8 cellular contexts compared by ENCODE assay signal in genomic region chr15:63834500-63835210, GRCh38. TPM values are rescaled to one million over a fixed set of nuclear protein-coding genes. Genes with fewer than 3 reads are reported as not detected.
A peak's percentile ranks its signal among the peaks of the same experiment; 100 is the strongest.
DNase-seq lines count a peak whose midpoint lies in the region; ATAC-seq and TF ChIP-seq lines count a peak whose summit lies in the region.

No MANE protein-coding gene starts in this region.

- H3K36me3 ChIP-seq in ascending aorta (no peaks in the 10 kb centered on the region), liver (ENCODE audit: control insufficient read depth in 4 of 4, insufficient read depth in 3 of 4, low read depth in 1 of 4, low read length in 3 of 4) (no peaks in the 10 kb centered on the region)

- H3K9ac ChIP-seq in liver (ENCODE audit: low read depth in 1 of 2, low read length in 2 of 2), result peak overlapping the region; percentile 68 to 83

- intact Hi-C loops in ascending aorta (cut with DNase I), result loop anchor here (5.0 to 10.0 kb wide), 2 partner anchors 110 to 213 kb away; partner anchors contain the start of gene DAPK2

- TF ChIP-seq CTCF in ascending aorta (IDR thresholded peaks at IDR 0.05), result no peak
- TF ChIP-seq CTCF in liver (IDR thresholded peaks at IDR 0.05; ENCODE audit: low read depth, low read length, missing input control), result no peak
- no peak for TF ChIP-seq CTCF in type B pancreatic cell (conservative IDR thresholded peaks at IDR 0.05)

- H3K27ac ChIP-seq in ascending aorta (peak overlapping the region; percentile 83), liver (ENCODE audit: low read depth in 1 of 2, low read length in 2 of 2) (peak overlapping the region; percentile 82 to 83)

- no peaks in the 10 kb centered on the region for H3K27me3 Mint-ChIP-seq in activated T-cell treated with anti-CD3 and anti-CD28 coated beads, Interleukin-2, amount 50 U/mL, for 4 hours (ENCODE audit: low read depth)
- no peaks in the 10 kb centered on the region for H3K27me3 Mint-ChIP-seq in type B pancreatic cell

- peak overlapping the region; percentile 92 for H3K4me3 Mint-ChIP-seq in activated T-cell treated with anti-CD3 and anti-CD28 coated beads, Interleukin-2, amount 50 U/mL, for 4 hours
- peak overlapping the region; percentile 98 for H3K4me3 Mint-ChIP-seq in type B pancreatic cell

- ATAC-seq in activated T-cell treated with anti-CD3 and anti-CD28 coated beads, Interleukin-2, amount 50 U/mL, for 4 hours, result no peak
- ATAC-seq in GM19324 (IDR thresholded peaks at IDR 0.05; ENCODE audit: low FRiP score, unreplicated experiment) (no peak), GM18505 (IDR thresholded peaks at IDR 0.05; ENCODE audit: unreplicated experiment) (no peak)

- H3K9me3 ChIP-seq in ascending aorta (no peaks in the 10 kb centered on the region), liver (ENCODE audit: control insufficient read depth in 4 of 4, low read length in 3 of 4) (no peaks in the 10 kb centered on the region)

- H3K4me3 ChIP-seq in ascending aorta, result peak overlapping the region; percentile 81 to 87
- peak overlapping the region; percentile 59 to 91 (median 86) for H3K4me3 ChIP-seq in liver (ENCODE audit: low read depth in 1 of 3, low read length in 3 of 3)

- 57% methylated on average over 11 of the region's 11 CpGs for WGBS in liver

- peaks cover 43% of the 10 kb centered on the region for H3K4me1 Mint-ChIP-seq in activated T-cell treated with anti-CD3 and anti-CD28 coated beads, Interleukin-2, amount 50 U/mL, for 4 hours (ENCODE audit: low read depth)
- peaks cover 15% of the 10 kb centered on the region for H3K4me1 Mint-ChIP-seq in type B pancreatic cell (ENCODE audit: unreplicated experiment)

- DNase-seq in activated T-cell treated with anti-CD3 and anti-CD28 coated beads, Interleukin-2, amount 50 U/mL, for 4 hours, result no peak
- DNase-seq in activated T-cell treated with anti-CD3 and anti-CD28 coated beads for 4 hours (no peak), ascending aorta (ENCODE audit: low spot score in 2 of 2) (no peak), type B pancreatic cell (ENCODE audit: extremely low spot score, unreplicated experiment) (no peak)
- DNase-seq in NK-92 treated with Interleukin-12 subunit alpha and Interleukin-12 subunit beta, amount 100 ng/mL, for 24 hours (lab: John Stamatoyannopoulos, UW), result no peak

- no peaks in the 10 kb centered on the region for H3K9me3 Mint-ChIP-seq in activated T-cell treated with anti-CD3 and anti-CD28 coated beads, Interleukin-2, amount 50 U/mL, for 4 hours
- H3K9me3 Mint-ChIP-seq in type B pancreatic cell, result no peaks in the 10 kb centered on the region

- H3K27me3 ChIP-seq in ascending aorta (no peaks in the 10 kb centered on the region), liver (ENCODE audit: control insufficient read depth in 4 of 4, insufficient read depth in 4 of 4, low read length in 3 of 4) (no peaks in the 10 kb centered on the region)

- peaks cover 0 to 19% of the 10 kb centered on the region in 2 donors for H3K4me1 ChIP-seq in ascending aorta
- H3K4me1 ChIP-seq in liver (ENCODE audit: control insufficient read depth in 4 of 4, insufficient read depth in 4 of 4, low read length in 3 of 4), result peaks cover 0 to 25% (median 22%) of the 10 kb centered on the region in 4 donors

- H3K27ac Mint-ChIP-seq in type B pancreatic cell, result peak overlapping the region; percentile 96

- H3K36me3 Mint-ChIP-seq in activated T-cell treated with anti-CD3 and anti-CD28 coated beads, Interleukin-2, amount 50 U/mL, for 4 hours (ENCODE audit: insufficient read depth), result no peaks in the 10 kb centered on the region
- peaks cover 3% of the 10 kb centered on the region for H3K36me3 Mint-ChIP-seq in type B pancreatic cell

- no peak for TF ChIP-seq RAD21 in liver (IDR thresholded peaks at IDR 0.05)

- no peak for TF ChIP-seq POLR2A in GM18505 (IDR thresholded peaks at IDR 0.05; ENCODE audit: borderline replicate concordance, extremely low read depth, insufficient read depth, insufficient read length)

TF ChIP-seq in liver, 16 proteins besides CTCF, POLR2A, EP300 and RAD21:
- no peak for TF ChIP-seq TAF1 (conservative IDR thresholded peaks at IDR 0.05)
- TF ChIP-seq HNF4A (conservative IDR thresholded peaks at IDR 0.05), result no peak
- TF ChIP-seq YY1 (IDR thresholded peaks at IDR 0.05), result no peak
- TF ChIP-seq ATF3 (IDR thresholded peaks at IDR 0.05), result no peak
- TF ChIP-seq FOXA1 (IDR thresholded peaks at IDR 0.05), result no peak
- TF ChIP-seq NR2F2 (IDR thresholded peaks at IDR 0.05), result no peak
- TF ChIP-seq GABPA (IDR thresholded peaks at IDR 0.05 in 1 of 2, conservative IDR thresholded peaks at IDR 0.05 in 1 of 2), result no peak
- no peak for TF ChIP-seq MAX (IDR thresholded peaks at IDR 0.05)
- TF ChIP-seq EGR1 (IDR thresholded peaks at IDR 0.05; ENCODE audit: low read depth in 2 of 2), result no peak
- no peak for TF ChIP-seq ZBTB33 (IDR thresholded peaks at IDR 0.05)

RNA-seq across cellular contexts. Expression of gene HERC1, which starts 0.9 kb away (rescaled TPM):
- total RNA-seq in activated T-cell treated with anti-CD3 and anti-CD28 coated beads, Interleukin-2, amount 50 U/mL, for 4 hours, result 10 to 100 TPM; 38.7 to 47.2 (median 42.5) TPM
- 25.9 TPM for total RNA-seq in ascending aorta
- total RNA-seq in liver, result 100 to 1,000 TPM in 1 of 2 donors, 10 to 100 TPM in 1; 89.9 to 202 TPM
- polyA plus RNA-seq in liver, result 10 to 100 TPM; 15.0 to 21.3 TPM
- total RNA-seq in type B pancreatic cell (ENCODE audit: low replicate concordance), result 62.6 and 80.7 TPM in 2 replicates
